ENCODE assay signal across 28 cellular contexts in the genomic region with DNA sequence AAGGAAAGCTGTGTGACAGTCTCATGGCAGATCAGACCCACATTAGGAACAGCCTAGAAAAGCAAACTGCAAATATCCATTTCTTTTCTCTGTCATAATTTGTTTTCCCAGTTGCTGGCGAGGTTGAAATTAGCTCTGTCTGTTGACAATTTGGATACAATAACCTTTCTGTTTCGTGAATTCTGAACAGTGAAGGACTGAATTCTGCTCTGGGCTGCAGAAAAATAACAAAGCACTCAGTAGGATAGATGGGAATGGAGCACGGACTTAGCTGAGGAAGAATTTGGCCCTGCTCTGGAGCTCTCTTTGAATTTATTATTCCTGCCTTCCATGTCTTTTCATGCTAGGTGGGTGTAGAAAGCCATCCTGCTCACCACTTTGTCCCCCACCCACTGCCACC.
"Had no signal": no experiment of that assay in that cellular context is flagged by ENCODE, and none has a peak within 500 bp of the region (broad histone marks: within the 10 kb centered on the region; RNA-seq: fewer than 3 reads in every experiment).

No MANE protein-coding gene starts in this region.

- H3K9me3 ChIP-seq: gastroesophageal sphincter, heart right ventricle, mucosa of descending colon, neutrophil, pancreas, right lobe of liver, testis, tibial artery had no signal

- H3K36me3 ChIP-seq: gastroesophageal sphincter, heart right ventricle, neutrophil, pancreas, right lobe of liver, tibial artery had no signal

- H3K4me3 ChIP-seq: coronary artery, gastroesophageal sphincter, heart right ventricle, lung, mucosa of descending colon, pancreas, right lobe of liver, smooth muscle cell, testis, tibial artery had no signal

- ATAC-seq: effector memory CD8-positive, alpha-beta T cell; esophagus mucosa; gastroesophageal sphincter; heart right ventricle; mucosa of descending colon; natural killer cell treated with Interleukin-12 subunit alpha and Interleukin-12 subunit beta and Interleukin-15 and Interleukin-18, amount 100 ng/mL, for 72 hours; pancreas; right lobe of liver; stimulated activated naive CD8-positive, alpha-beta T cell treated with anti-CD3 and anti-CD28 coated beads, Interleukin-15, amount 100 ng/mL, for 72 hours had no signal

- H3K27me3 ChIP-seq: gastroesophageal sphincter, pancreas, right lobe of liver, testis, tibial artery had no signal

- H3K4me1 ChIP-seq: heart right ventricle, pancreas, right lobe of liver, testis, tibial artery had no signal

- H3K27ac ChIP-seq: coronary artery, epithelial cell of prostate, gastroesophageal sphincter, heart right ventricle, neutrophil, pancreas, right lobe of liver, testis, tibial artery had no signal

- DNase-seq: dermis blood vessel endothelial cell; effector memory CD8-positive, alpha-beta T cell; foreskin fibroblast; glutamatergic neuron; heart right ventricle; hippocampal formation; kidney glomerular epithelial cell; mesenchymal stem cell; mucosa of descending colon; naive B cell; pancreas; right lobe of liver; stimulated activated CD4-positive, alpha-beta T cell treated with anti-CD3 and anti-CD28 coated beads, Interleukin-12 subunit alpha, Interleukin-12 subunit beta, amount 100 ng/mL, for 4 hours; stimulated activated CD4-positive, alpha-beta T cell treated with anti-CD3 and anti-CD28 coated beads, Interleukin-1b, Interleukin-23, amount 100 ng/mL, for 48 hours; stimulated activated CD4-positive, alpha-beta T cell treated with anti-CD3 and anti-CD28 coated beads, Interleukin-4, amount 100 ng/mL, for 1 hour; stimulated activated CD8-positive, alpha-beta memory T cell treated with anti-CD3 and anti-CD28 coated beads, Interleukin-4, amount 100 ng/mL, for 48 hours; stimulated activated naive CD4-positive, alpha-beta T cell; stimulated activated naive CD8-positive, alpha-beta T cell treated with anti-CD3 and anti-CD28 coated beads, Interleukin-15, amount 100 ng/mL, for 72 hours; testis; tibial artery had no signal
